Comparison of ENCODE assay signal across 9 cellular contexts in genomic region chr1:41673806-41674205, GRCh38.
A peak's percentile ranks its signal among the peaks of the same experiment; 100 is the strongest.
DNase-seq lines count a peak whose midpoint lies in the region; ATAC-seq and TF ChIP-seq lines count a peak whose summit lies in the region.
"Had no signal": no experiment of that assay in that cellular context is flagged by ENCODE, and none has a peak within 500 bp of the region (broad histone marks: within the 10 kb centered on the region; RNA-seq: fewer than 3 reads in every experiment).

No MANE protein-coding gene starts in this region.

- H3K4me1 Mint-ChIP-seq in activated T-helper 2 cell treated with anti-CD3 and anti-CD28 coated beads, Interferon-gamma antibody, Interleukin-2, Interleukin-4, amounts not matched to agents 10 μg/mL and 5 μg/mL and 100 μg/mL, durations not matched to agents 14 hours and 24 hours and 36 hours (ENCODE audit: low read depth) = peaks cover 92% of the 10 kb centered on the region
- H3K4me1 Mint-ChIP-seq in GM23338 = 0 out of 3 replicates have a peak, but pooled peaks cover 6% of the 10 kb centered on the region

- H3K4me1 ChIP-seq in Loucy (ENCODE audit: insufficient read depth, low read length, poor library complexity, severe bottlenecking) (peaks cover 45% of the 10 kb centered on the region), GM23338 (ENCODE audit: insufficient read depth) (no peaks in the 10 kb centered on the region), PC-9 (replicated peaks; ENCODE audit: insufficient read depth) (peaks cover 55% of the 10 kb centered on the region)

- H3K4me2 ChIP-seq in Loucy (ENCODE audit: low read depth, low read length, poor library complexity, severe bottlenecking) (peak overlapping the region; percentile 63), GM23338 (no peak overlapping the region), PC-9 (no peak overlapping the region)

- H3F3A ChIP-seq in Loucy (ENCODE audit: low read depth) (no peaks in the 10 kb centered on the region), GM23338 (replicated peaks; ENCODE audit: low read depth) (no peaks in the 10 kb centered on the region), PC-9 (ENCODE audit: insufficient read depth, low read depth) (peaks cover 25% of the 10 kb centered on the region; the same call in 1 of the 2 replicates)

- BruUV-seq in PC-9 (replicated peaks; lab: Mats Ljungman, UMichigan) = no TSS peak

- CTCF ChIA-PET in PC-9 (lab: Charles Lee) = no interaction called here

- H2AFZ ChIP-seq in Loucy (ENCODE audit: low read length) = peak overlapping the region; percentile 14
- no peak overlapping the region for H2AFZ ChIP-seq in GM23338
- H2AFZ ChIP-seq in PC-9 = no peak overlapping the region

- no peak for TF ChIP-seq CTCF in Loucy (conservative IDR thresholded peaks at IDR 0.05; ENCODE audit: low read length)
- no peak for TF ChIP-seq CTCF in GM23338 (conservative IDR thresholded peaks at IDR 0.05; ENCODE audit: low read depth in 2 of 2)
- no peak for TF ChIP-seq CTCF in PC-9 (conservative IDR thresholded peaks at IDR 0.05)

- H3K79me2 ChIP-seq in Loucy (ENCODE audit: insufficient read depth, low read length) (no peaks in the 10 kb centered on the region), GM23338 (replicated peaks; ENCODE audit: insufficient read depth) (no peaks in the 10 kb centered on the region), PC-9 (ENCODE audit: low read depth) (no peaks in the 10 kb centered on the region)

- no peaks in the 10 kb centered on the region for H3K9me3 ChIP-seq in Loucy (ENCODE audit: insufficient read depth, low read depth, low read length)
- no peaks in the 10 kb centered on the region for H3K9me3 ChIP-seq in PC-9 (ENCODE audit: insufficient read depth, low read depth)

- no peaks in the 10 kb centered on the region for H3K36me3 ChIP-seq in Loucy (ENCODE audit: insufficient read depth, low read length)
- no peaks in the 10 kb centered on the region for H3K36me3 ChIP-seq in GM23338 (ENCODE audit: insufficient read depth)
- no peaks in the 10 kb centered on the region for H3K36me3 ChIP-seq in PC-9 (ENCODE audit: low read depth)
- H3K36me3 ChIP-seq: cardiac muscle cell had no signal

- no peak overlapping the region for H3K27ac ChIP-seq in GM23338 (ENCODE audit: low read depth)
- H3K27ac ChIP-seq in PC-9 = no peak overlapping the region
- H3K27ac ChIP-seq: cardiac muscle cell had no signal

- ATAC-seq in GM19043 (IDR thresholded peaks at IDR 0.05; ENCODE audit: low read depth, unreplicated experiment) = peak; percentile 47
- no peak for ATAC-seq in GM23338

- H3K27me3 ChIP-seq in Loucy (ENCODE audit: insufficient read depth, low read length, poor library complexity, severe bottlenecking) (no peaks in the 10 kb centered on the region), GM23338 (ENCODE audit: insufficient read depth) (no peaks in the 10 kb centered on the region), PC-9 (ENCODE audit: insufficient read depth, low read depth) (no peaks in the 10 kb centered on the region)
- H3K27me3 ChIP-seq: cardiac muscle cell had no signal

- peak; percentile 43 for DNase-seq in activated T-helper 2 cell treated with anti-CD3 and anti-CD28 coated beads, Interferon-gamma antibody, Interleukin-2, Interleukin-4, amounts not matched to agents 10 μg/mL and 5 μg/mL and 100 μg/mL, durations not matched to agents 14 hours and 24 hours and 36 hours (ENCODE audit: low spot score)
- peak; percentile 43 to 44 for DNase-seq in stimulated activated CD4-positive, alpha-beta T cell treated with anti-CD3 and anti-CD28 coated beads, Interleukin-2, amount 100 ng/mL, for 24 hours
- DNase-seq in GM23338 (ENCODE audit: low spot score) = no peak
- DNase-seq in amygdala (lab: John Stamatoyannopoulos, UW) = no peak
- DNase-seq in PC-9 = no peak
- DNase-seq in amniotic stem cell (lab: John Stamatoyannopoulos, UW) = no peak

- no peaks in the 10 kb centered on the region for H3K9me3 Mint-ChIP-seq in activated T-helper 2 cell treated with anti-CD3 and anti-CD28 coated beads, Interferon-gamma antibody, Interleukin-2, Interleukin-4, amounts not matched to agents 10 μg/mL and 5 μg/mL and 100 μg/mL, durations not matched to agents 14 hours and 24 hours and 36 hours
- H3K9me3 Mint-ChIP-seq in GM23338 = no peaks in the 10 kb centered on the region

- peak overlapping the region; percentile 51 for H3K4me3 Mint-ChIP-seq in activated T-helper 2 cell treated with anti-CD3 and anti-CD28 coated beads, Interferon-gamma antibody, Interleukin-2, Interleukin-4, amounts not matched to agents 10 μg/mL and 5 μg/mL and 100 μg/mL, durations not matched to agents 14 hours and 24 hours and 36 hours (ENCODE audit: low read depth)
- no peak overlapping the region for H3K4me3 Mint-ChIP-seq in GM23338

- H3K36me3 Mint-ChIP-seq in activated T-helper 2 cell treated with anti-CD3 and anti-CD28 coated beads, Interferon-gamma antibody, Interleukin-2, Interleukin-4, amounts not matched to agents 10 μg/mL and 5 μg/mL and 100 μg/mL, durations not matched to agents 14 hours and 24 hours and 36 hours (ENCODE audit: low read depth) = no peaks in the 10 kb centered on the region
- no peaks in the 10 kb centered on the region for H3K36me3 Mint-ChIP-seq in GM23338 (ENCODE audit: low read depth)

- H4K20me1 ChIP-seq in Loucy (ENCODE audit: insufficient read depth, low read length, poor library complexity, severe bottlenecking) = no peaks in the 10 kb centered on the region
- H4K20me1 ChIP-seq in GM23338 (replicated peaks; ENCODE audit: insufficient read depth) = no peaks in the 10 kb centered on the region
- no peaks in the 10 kb centered on the region for H4K20me1 ChIP-seq in PC-9 (ENCODE audit: insufficient read depth)

- peak overlapping the region; percentile 92 for H3K27ac Mint-ChIP-seq in activated T-helper 2 cell treated with anti-CD3 and anti-CD28 coated beads, Interferon-gamma antibody, Interleukin-2, Interleukin-4, amounts not matched to agents 10 μg/mL and 5 μg/mL and 100 μg/mL, durations not matched to agents 14 hours and 24 hours and 36 hours
- H3K27ac Mint-ChIP-seq in GM23338 = no peak overlapping the region

- H3K4me3 ChIP-seq in Loucy (ENCODE audit: low read length, poor library complexity, severe bottlenecking) = peak overlapping the region; percentile 51
- no peak overlapping the region for H3K4me3 ChIP-seq in GM23338
- H3K4me3 ChIP-seq in PC-9 = no peak overlapping the region
- H3K4me3 ChIP-seq: cardiac muscle cell had no signal

- H3K9me2 ChIP-seq in Loucy (replicated peaks; ENCODE audit: low read depth, low read length) (no peaks in the 10 kb centered on the region), GM23338 (ENCODE audit: insufficient read depth) (no peaks in the 10 kb centered on the region), PC-9 (ENCODE audit: insufficient read depth) (no peaks in the 10 kb centered on the region)

- H3K9ac ChIP-seq in Loucy (ENCODE audit: low read depth, low read length, poor library complexity, severe bottlenecking) = peak overlapping the region; percentile 37

- no peaks in the 10 kb centered on the region for H3K27me3 Mint-ChIP-seq in activated T-helper 2 cell treated with anti-CD3 and anti-CD28 coated beads, Interferon-gamma antibody, Interleukin-2, Interleukin-4, amounts not matched to agents 10 μg/mL and 5 μg/mL and 100 μg/mL, durations not matched to agents 14 hours and 24 hours and 36 hours (ENCODE audit: low read depth)
- H3K27me3 Mint-ChIP-seq in GM23338 (ENCODE audit: insufficient read depth, low read depth, poor library complexity) = peaks cover 16% of the 10 kb centered on the region

- POLR2A ChIA-PET in PC-9 (lab: Charles Lee; ENCODE audit: unreplicated experiment) = no interaction called here

- intact Hi-C loops in activated T-helper 2 cell treated with anti-CD3 and anti-CD28 coated beads, Interferon-gamma antibody, Interleukin-2, Interleukin-4, amounts not matched to agents 10 μg/mL and 5 μg/mL and 100 μg/mL, durations not matched to agents 14 hours and 24 hours and 36 hours (cut with micrococcal nuclease) = loop anchor here (1.0 to 5.0 kb wide), 4 partner anchors 9 to 188 kb away; no protein-coding TSS in a partner anchor
- intact Hi-C loops in PC-9 (cut with micrococcal nuclease; ENCODE audit: unreplicated experiment) = loop anchor here (5.0 to 10.0 kb wide), 3 partner anchors 98 to 361 kb away; no protein-coding TSS in a partner anchor

TF ChIP-seq in GM23338, 12 proteins besides CTCF, POLR2A, EP300 and RAD21 (continues in another document):
- TF ChIP-seq EZH2 (IDR thresholded peaks at IDR 0.05; ENCODE audit: low read depth, unreplicated experiment) = no peak
- TF ChIP-seq ZNF114 (CRISPR knock-in tag; IDR thresholded peaks at IDR 0.05) = no peak
- no peak for TF ChIP-seq ZNF331 (CRISPR knock-in tag; IDR thresholded peaks at IDR 0.05; ENCODE audit: low read depth)

Comparison
In these comparisons a context has a peak if more than half of its experiments do, and no peak if none do; other contexts are left out.
1. DNase-seq: peak in activated T-helper 2 cell treated with anti-CD3 and anti-CD28 coated beads, Interferon-gamma antibody, Interleukin-2, Interleukin-4, amounts not matched to agents 10 μg/mL and 5 μg/mL and 100 μg/mL, durations not matched to agents 14 hours and 24 hours and 36 hours (single experiment) and stimulated activated CD4-positive, alpha-beta T cell treated with anti-CD3 and anti-CD28 coated beads, Interleukin-2, amount 100 ng/mL, for 24 hours (2 of 2); none in GM23338 (single experiment), amygdala (0 of 56), PC-9 (0 of 2) and amniotic stem cell (single experiment).